Comparison of ENCODE assay signal across 11 cellular contexts in the genomic region with DNA sequence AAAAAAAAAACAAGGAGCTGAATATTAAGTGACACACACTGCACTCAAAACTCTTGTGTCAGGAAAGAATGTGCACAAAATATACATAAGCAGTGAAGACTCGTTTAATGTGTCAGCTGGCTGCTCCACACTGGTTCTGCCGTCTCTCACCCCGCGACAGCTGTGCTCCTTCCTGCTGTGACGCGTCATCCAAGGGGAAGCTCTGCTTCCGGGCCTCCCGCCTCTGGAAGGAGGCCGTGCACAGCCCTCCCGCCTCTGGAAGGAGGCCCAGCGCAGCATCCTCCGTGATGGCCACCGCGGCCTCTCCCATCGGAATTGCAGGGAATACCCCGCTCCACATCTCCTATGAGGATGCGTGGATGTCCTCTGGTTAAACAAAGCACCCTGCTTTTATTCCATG.
DNase-seq lines count a peak whose midpoint lies in the region; ATAC-seq and TF ChIP-seq lines count a peak whose summit lies in the region.
"Had no signal": no experiment of that assay in that cellular context is flagged by ENCODE, and none has a peak within 500 bp of the region (broad histone marks: within the 10 kb centered on the region; RNA-seq: fewer than 3 reads in every experiment).

No MANE protein-coding gene starts in this region.

- no peaks in the 10 kb centered on the region for H3K9me3 ChIP-seq in esophagus squamous epithelium
- no peaks in the 10 kb centered on the region for H3K9me3 ChIP-seq in aorta (ENCODE audit: control insufficient read depth, low read length)
- H3K9me3 ChIP-seq: HAP-1, testis had no signal

- H3K27me3 Mint-ChIP-seq in activated naive CD4-positive, alpha-beta T cell treated with anti-CD3 and anti-CD28 coated beads for 36 hours (ENCODE audit: low read depth), result no peaks in the 10 kb centered on the region

- H3K27me3 ChIP-seq in esophagus squamous epithelium (no peaks in the 10 kb centered on the region), aorta (ENCODE audit: control insufficient read depth in 1 of 2, insufficient read depth in 2 of 2, low read length in 1 of 2) (no peaks in the 10 kb centered on the region)
- H3K27me3 ChIP-seq: testis had no signal

- peak; percentile 9 for DNase-seq in activated CD4-positive, CD25-positive, alpha-beta regulatory T cell treated with anti-CD3 and anti-CD28 coated beads, Interleukin-2, amount 50 U/mL, for 72 hours
- DNase-seq in esophagus squamous epithelium (lab: John Stamatoyannopoulos, UW) (no peak), mucosa of gallbladder (ENCODE audit: low spot score) (peak; percentile 64), aorta (peak in 1 of 2 donors; percentile 82), NCI-H1436 treated with DMSO at 0.1 percent for 48 hours (lab: John Stamatoyannopoulos, UW) (no peak)
- no peak for DNase-seq in activated naive CD4-positive, alpha-beta T cell treated with anti-CD3 and anti-CD28 coated beads for 36 hours
- no peak for DNase-seq in activated naive CD4-positive, alpha-beta T cell treated with Interleukin-2 at 50 U/mL for 16 hours
- DNase-seq: stimulated activated CD4-positive, alpha-beta T cell treated with anti-CD3 and anti-CD28 coated beads, Interleukin-15, amount 100 ng/mL, for 24 hours; testis had no signal

- no peak for ATAC-seq in activated CD4-positive, CD25-positive, alpha-beta regulatory T cell treated with anti-CD3 and anti-CD28 coated beads, Interleukin-2, amount 50 U/mL, for 24 hours
- peak; percentile 68 for ATAC-seq in aorta (ENCODE audit: low FRiP score)

- intact Hi-C loops in esophagus squamous epithelium (cut with DNase I), result no loop called here
- intact Hi-C loops in aorta (cut with DNase I), result no loop called here
- intact Hi-C loops in activated naive CD4-positive, alpha-beta T cell treated with anti-CD3 and anti-CD28 coated beads for 36 hours (cut with micrococcal nuclease), result no loop called here

- no peaks in the 10 kb centered on the region for H3K36me3 Mint-ChIP-seq in activated naive CD4-positive, alpha-beta T cell treated with anti-CD3 and anti-CD28 coated beads for 36 hours (ENCODE audit: low read depth)

- H3K4me1 ChIP-seq in esophagus squamous epithelium, result peaks cover 25 to 87% (median 36%) of the 10 kb centered on the region in 3 donors
- H3K4me1 ChIP-seq in aorta (ENCODE audit: control insufficient read depth in 1 of 2, insufficient read depth in 2 of 2, low read length in 2 of 2), result no peaks in the 10 kb centered on the region
- H3K4me1 ChIP-seq: HAP-1 had no signal

- peaks cover 66% of the 10 kb centered on the region for H3K4me1 Mint-ChIP-seq in activated naive CD4-positive, alpha-beta T cell treated with anti-CD3 and anti-CD28 coated beads for 36 hours (ENCODE audit: low read depth)

- H3K4me3 Mint-ChIP-seq in activated naive CD4-positive, alpha-beta T cell treated with anti-CD3 and anti-CD28 coated beads for 36 hours, result no peak overlapping the region

- WGBS in esophagus squamous epithelium, 2 donors, result 33 to 55% methylated on average over 15 to 17 of the region's 17 CpGs
- WGBS in aorta, 2 donors, result 82 to 84% methylated on average over 17 of the region's 17 CpGs

- no peak overlapping the region for H3K4me3 ChIP-seq in esophagus squamous epithelium
- no peak overlapping the region for H3K4me3 ChIP-seq in aorta (ENCODE audit: low read length in 2 of 2)
- H3K4me3 ChIP-seq: HAP-1, testis had no signal

- H3K36me3 ChIP-seq in esophagus squamous epithelium (no peaks in the 10 kb centered on the region), aorta (ENCODE audit: control insufficient read depth in 1 of 2, insufficient read depth in 2 of 2, low read length in 1 of 2) (no peaks in the 10 kb centered on the region)
- H3K36me3 ChIP-seq: HAP-1 had no signal

- TF ChIP-seq POLR2A in esophagus squamous epithelium (IDR thresholded peaks at IDR 0.05), result no peak

- no peak for TF ChIP-seq CTCF in esophagus squamous epithelium (IDR thresholded peaks at IDR 0.05)

- H3K27ac ChIP-seq in esophagus squamous epithelium (peak overlapping the region in 3 of 4 donors; percentile 59 to 66 (median 66)), aorta (ENCODE audit: low read depth in 1 of 2, low read length in 2 of 2) (no peak overlapping the region)
- H3K27ac ChIP-seq: testis had no signal

- CTCF ChIA-PET in activated naive CD4-positive, alpha-beta T cell treated with anti-CD3 and anti-CD28 coated beads for 36 hours (lab: Charles Lee), result no interaction called here

- H3K9me3 Mint-ChIP-seq in activated naive CD4-positive, alpha-beta T cell treated with anti-CD3 and anti-CD28 coated beads for 36 hours, result no peaks in the 10 kb centered on the region

- H3K27ac Mint-ChIP-seq in activated naive CD4-positive, alpha-beta T cell treated with anti-CD3 and anti-CD28 coated beads for 36 hours, result no peak overlapping the region

Comparison
In these comparisons a context has a peak if more than half of its experiments do, and no peak if none do; other contexts are left out.
1. DNase-seq: peak in activated CD4-positive, CD25-positive, alpha-beta regulatory T cell treated with anti-CD3 and anti-CD28 coated beads, Interleukin-2, amount 50 U/mL, for 72 hours (single experiment) and mucosa of gallbladder (single experiment); none in esophagus squamous epithelium (single experiment), activated naive CD4-positive, alpha-beta T cell treated with anti-CD3 and anti-CD28 coated beads for 36 hours (single experiment), activated naive CD4-positive, alpha-beta T cell treated with Interleukin-2 at 50 U/mL for 16 hours (single experiment) and NCI-H1436 treated with DMSO at 0.1 percent for 48 hours (single experiment).
2. H3K27ac ChIP-seq: peak in esophagus squamous epithelium (3 of 4); none in aorta (0 of 2).